In genomic region chr11:83680351-83680750, GRCh38 we compare ENCODE assay signal across 22 cellular contexts.
DNase-seq lines count a peak whose midpoint lies in the region; TF ChIP-seq lines count a peak whose summit lies in the region.
"Had no signal": no experiment of that assay in that cellular context is flagged by ENCODE, and none has a peak within 500 bp of the region (broad histone marks: within the 10 kb centered on the region; RNA-seq: fewer than 3 reads in every experiment).

No MANE protein-coding gene starts in this region.

- TF ChIP-seq CTCF in brain (conservative IDR thresholded peaks at IDR 0.05): no peak

- peak overlapping the region in 4 of 5 experiments; percentile 67 to 95 (median 76) for H3K27ac Mint-ChIP-seq in brain
- no peak overlapping the region for H3K27ac Mint-ChIP-seq in activated naive CD4-positive, alpha-beta T cell treated with anti-CD3 and anti-CD28 coated beads for 36 hours
- H3K27ac Mint-ChIP-seq: activated CD8-positive, alpha-beta T cell treated with anti-CD3 and anti-CD28 coated beads, Interleukin-2, amount 10 ng/mL, durations not matched to agents 7 days and 5 days; activated naive CD4-positive, alpha-beta T cell treated with anti-CD3 and anti-CD28 coated beads, Interleukin-2, amount 10 ng/mL, durations not matched to agents 7 days and 5 days; CD14-positive monocyte had no signal

- CTCF ChIA-PET in activated naive CD4-positive, alpha-beta T cell treated with anti-CD3 and anti-CD28 coated beads for 36 hours (lab: Charles Lee): no interaction called here

- H3K36me3 Mint-ChIP-seq in brain: no peaks in the 10 kb centered on the region
- H3K36me3 Mint-ChIP-seq in activated naive CD4-positive, alpha-beta T cell treated with anti-CD3 and anti-CD28 coated beads for 36 hours (ENCODE audit: low read depth): no peaks in the 10 kb centered on the region
- H3K36me3 Mint-ChIP-seq: activated naive CD4-positive, alpha-beta T cell treated with anti-CD3 and anti-CD28 coated beads, Interleukin-2, amount 10 ng/mL, durations not matched to agents 7 days and 5 days; CD14-positive monocyte had no signal

- H3K4me1 Mint-ChIP-seq in brain: peaks cover 40% of the 10 kb centered on the region
- no peaks in the 10 kb centered on the region for H3K4me1 Mint-ChIP-seq in activated naive CD4-positive, alpha-beta T cell treated with anti-CD3 and anti-CD28 coated beads for 36 hours (ENCODE audit: low read depth)
- H3K4me1 Mint-ChIP-seq: activated naive CD4-positive, alpha-beta T cell treated with anti-CD3 and anti-CD28 coated beads, Interleukin-2, amount 10 ng/mL, durations not matched to agents 7 days and 5 days; CD14-positive monocyte had no signal

- H3K4me3 Mint-ChIP-seq in brain: peak overlapping the region; percentile 80 to 90 (median 86)
- no peak overlapping the region for H3K4me3 Mint-ChIP-seq in activated naive CD4-positive, alpha-beta T cell treated with anti-CD3 and anti-CD28 coated beads for 36 hours
- H3K4me3 Mint-ChIP-seq: activated CD8-positive, alpha-beta T cell treated with anti-CD3 and anti-CD28 coated beads, Interleukin-2, amount 10 ng/mL, durations not matched to agents 7 days and 5 days; activated naive CD4-positive, alpha-beta T cell treated with anti-CD3 and anti-CD28 coated beads, Interleukin-2, amount 10 ng/mL, durations not matched to agents 7 days and 5 days; activated T-cell treated with anti-CD3 and anti-CD28 coated beads, Interleukin-2, amount 50 U/mL, for 4 hours; CD14-positive monocyte had no signal

- H3K27me3 Mint-ChIP-seq in brain: peaks cover 3% of the 10 kb centered on the region
- peaks cover 5% of the 10 kb centered on the region for H3K27me3 Mint-ChIP-seq in activated naive CD4-positive, alpha-beta T cell treated with anti-CD3 and anti-CD28 coated beads for 36 hours (ENCODE audit: low read depth)
- H3K27me3 Mint-ChIP-seq: activated naive CD4-positive, alpha-beta T cell treated with anti-CD3 and anti-CD28 coated beads, Interleukin-2, amount 10 ng/mL, durations not matched to agents 7 days and 5 days had no signal

- DNase-seq in NCI-H82 (lab: John Stamatoyannopoulos, UW): peak; percentile 28
- no peak for DNase-seq in NCI-H82 treated with DMSO at 0.1 percent for 48 hours (lab: John Stamatoyannopoulos, UW; ENCODE audit: unreplicated experiment)
- peak; percentile 71 for DNase-seq in NCI-H524 treated with DMSO at 0.1 percent for 48 hours (lab: John Stamatoyannopoulos, UW)
- DNase-seq in NCI-H2227 (lab: John Stamatoyannopoulos, UW; ENCODE audit: unreplicated experiment): no peak
- no peak for DNase-seq in HPDE6-E6E7 (ENCODE audit: extremely low spot score)
- DNase-seq in activated naive CD4-positive, alpha-beta T cell treated with anti-CD3 and anti-CD28 coated beads for 36 hours: no peak
- DNase-seq in SHP77 treated with DMSO at 0.1 percent for 48 hours (lab: John Stamatoyannopoulos, UW): no peak
- DNase-seq: activated CD4-positive, CD25-positive, alpha-beta regulatory T cell; activated CD8-positive, alpha-beta T cell treated with anti-CD3 and anti-CD28 coated beads, Interleukin-2, amount 10 ng/mL, durations not matched to agents 7 days and 5 days; activated naive CD4-positive, alpha-beta T cell treated with anti-CD3 and anti-CD28 coated beads, Interleukin-2, amount 10 ng/mL, durations not matched to agents 7 days and 5 days; activated T-cell treated with anti-CD3 and anti-CD28 coated beads, Interleukin-2, amount 50 U/mL, for 4 hours; cerebellar nuclear complex; effector CD4-positive, alpha-beta T cell; GF-D8; left colon; MV-4-11; spleen; stimulated activated CD4-positive, alpha-beta T cell treated with anti-CD3 and anti-CD28 coated beads, Interleukin-4, amount 100 ng/mL, for 4 hours; T-helper 9 cell; uterus had no signal

- intact Hi-C loops in activated naive CD4-positive, alpha-beta T cell treated with anti-CD3 and anti-CD28 coated beads for 36 hours (cut with micrococcal nuclease): no loop called here

- no peaks in the 10 kb centered on the region for H3K9me3 Mint-ChIP-seq in brain
- H3K9me3 Mint-ChIP-seq in activated naive CD4-positive, alpha-beta T cell treated with anti-CD3 and anti-CD28 coated beads for 36 hours: no peaks in the 10 kb centered on the region
- H3K9me3 Mint-ChIP-seq: activated naive CD4-positive, alpha-beta T cell treated with anti-CD3 and anti-CD28 coated beads, Interleukin-2, amount 10 ng/mL, durations not matched to agents 7 days and 5 days; activated T-cell treated with anti-CD3 and anti-CD28 coated beads, Interleukin-2, amount 50 U/mL, for 4 hours; CD14-positive monocyte had no signal

Comparison
In these comparisons a context has a peak if more than half of its experiments do, and no peak if none do; other contexts are left out.
1. DNase-seq: peak in NCI-H82 (single experiment) and NCI-H524 treated with DMSO at 0.1 percent for 48 hours (single experiment); none in NCI-H82 treated with DMSO at 0.1 percent for 48 hours (single experiment), NCI-H2227 (single experiment), HPDE6-E6E7 (single experiment), activated naive CD4-positive, alpha-beta T cell treated with anti-CD3 and anti-CD28 coated beads for 36 hours (single experiment) and SHP77 treated with DMSO at 0.1 percent for 48 hours (single experiment).